In the genomic region with DNA sequence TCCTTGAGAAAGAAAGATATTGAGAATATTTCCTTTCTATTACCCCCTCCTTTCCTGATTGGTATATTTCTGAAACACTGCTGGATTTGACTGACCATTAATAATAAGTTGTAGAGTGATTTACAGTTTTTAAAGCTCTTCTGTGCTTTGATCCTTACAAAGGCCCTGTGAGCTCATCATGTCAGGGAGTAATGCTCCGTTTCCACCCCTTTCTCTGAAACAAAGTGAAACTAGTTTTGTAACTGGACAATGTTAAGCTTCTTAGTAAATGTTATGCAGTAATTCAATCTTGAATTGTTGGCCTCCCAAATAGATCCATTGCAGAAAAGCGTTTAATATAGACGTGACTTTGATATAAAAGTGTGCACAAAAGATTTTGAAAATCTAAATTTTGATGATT, we compare ENCODE assay signal across 11 cellular contexts.
DNase-seq lines count a peak whose midpoint lies in the region; ATAC-seq, FAIRE-seq and TF ChIP-seq lines count a peak whose summit lies in the region.
"Had no signal": no experiment of that assay in that cellular context is flagged by ENCODE, and none has a peak within 500 bp of the region (broad histone marks: within the 10 kb centered on the region; RNA-seq: fewer than 3 reads in every experiment).

No MANE protein-coding gene starts in this region.

- peaks cover 2% of the 10 kb centered on the region for H3K4me1 Mint-ChIP-seq in astrocyte (ENCODE audit: low read depth, unreplicated experiment)
- H3K4me1 Mint-ChIP-seq in osteocyte (ENCODE audit: unreplicated experiment), result no peaks in the 10 kb centered on the region

- no peaks in the 10 kb centered on the region for H3K9me3 ChIP-seq in astrocyte (ENCODE audit: insufficient read depth, low read depth, low read length)
- H3K9me3 ChIP-seq in lower lobe of right lung, result no peaks in the 10 kb centered on the region

- H3K9me3 Mint-ChIP-seq in astrocyte (ENCODE audit: unreplicated experiment) (no peaks in the 10 kb centered on the region), osteocyte (ENCODE audit: unreplicated experiment) (no peaks in the 10 kb centered on the region)

- H3K79me2 ChIP-seq in astrocyte (ENCODE audit: insufficient read depth, low read length), result no peaks in the 10 kb centered on the region

- peak overlapping the region; percentile 58 for H3K4me2 ChIP-seq in astrocyte (ENCODE audit: low read length)

- no peak for TF ChIP-seq CTCF in astrocyte (IDR thresholded peaks at IDR 0.05; ENCODE audit: insufficient read depth, low read depth, low read length)
- no peak for TF ChIP-seq CTCF in lower lobe of right lung (IDR thresholded peaks at IDR 0.05)
- no peak for TF ChIP-seq CTCF in osteocyte (IDR thresholded peaks at IDR 0.05)
- TF ChIP-seq CTCF in foreskin fibroblast (IDR thresholded peaks at IDR 0.05; ENCODE audit: low read depth, low read length), result no peak

- no peak overlapping the region for H3K4me3 ChIP-seq in astrocyte (ENCODE audit: insufficient read depth, low read depth, low read length)
- H3K4me3 ChIP-seq in lower lobe of right lung, result peak overlapping the region; percentile 17
- peak overlapping the region in 1 of 2 donors; percentile 49 for H3K4me3 ChIP-seq in foreskin fibroblast (ENCODE audit: low read depth in 1 of 2, low read length in 2 of 2)

- peak overlapping the region; percentile 16 for H2AFZ ChIP-seq in astrocyte (ENCODE audit: low read depth, low read length)

- H3K4me3 Mint-ChIP-seq in astrocyte (ENCODE audit: unreplicated experiment), result no peak overlapping the region
- no peak overlapping the region for H3K4me3 Mint-ChIP-seq in osteocyte (ENCODE audit: unreplicated experiment)

- H3K27ac ChIP-seq in astrocyte (ENCODE audit: low read depth, low read length) (no peak overlapping the region), lower lobe of right lung (no peak overlapping the region)
- H3K27ac ChIP-seq: right lobe of liver had no signal

- no peaks in the 10 kb centered on the region for H3K27me3 Mint-ChIP-seq in astrocyte (ENCODE audit: low read depth, unreplicated experiment)
- H3K27me3 Mint-ChIP-seq in osteocyte (ENCODE audit: unreplicated experiment), result peaks cover 5% of the 10 kb centered on the region

- no peaks in the 10 kb centered on the region for H3K4me1 ChIP-seq in astrocyte (ENCODE audit: insufficient read depth, low read length)
- no peaks in the 10 kb centered on the region for H3K4me1 ChIP-seq in lower lobe of right lung
- H3K4me1 ChIP-seq: right lobe of liver had no signal

- H4K20me1 ChIP-seq in astrocyte (ENCODE audit: insufficient read depth, low read length), result no peaks in the 10 kb centered on the region

- H3K36me3 Mint-ChIP-seq in astrocyte (ENCODE audit: low read depth, unreplicated experiment), result no peaks in the 10 kb centered on the region
- no peaks in the 10 kb centered on the region for H3K36me3 Mint-ChIP-seq in osteocyte (ENCODE audit: unreplicated experiment)

- H3K9ac ChIP-seq in astrocyte (ENCODE audit: low read length), result peak overlapping the region; percentile 37

- H3K27ac Mint-ChIP-seq in astrocyte (ENCODE audit: unreplicated experiment), result no peak overlapping the region
- no peak overlapping the region for H3K27ac Mint-ChIP-seq in osteocyte (ENCODE audit: unreplicated experiment)

- H3K36me3 ChIP-seq in astrocyte (ENCODE audit: insufficient read depth, low read length), result no peaks in the 10 kb centered on the region
- H3K36me3 ChIP-seq in lower lobe of right lung, result no peaks in the 10 kb centered on the region
- H3K36me3 ChIP-seq: right lobe of liver had no signal

- intact Hi-C loops in lower lobe of right lung (cut with DNase I), result no loop called here

- DNase-seq in Ammon's horn (ENCODE audit: low spot score) (peak; percentile 3), astrocyte (ENCODE audit: low read depth) (no peak), lower lobe of right lung (no peak), NCI-H1105 (lab: John Stamatoyannopoulos, UW) (no peak), osteocyte (ENCODE audit: extremely low spot score, unreplicated experiment) (no peak), foreskin fibroblast (no peak)
- no peak for DNase-seq in activated CD4-positive, alpha-beta T cell treated with anti-CD3 and anti-CD28 coated beads for 1 hour
- DNase-seq: activated effector memory CD4-positive, alpha-beta T cell treated with Interleukin-2 at 50 U/mL for 16 hours; DND-41; right lobe of liver had no signal

- H3K27me3 ChIP-seq in astrocyte (ENCODE audit: insufficient read depth, low read length) (no peaks in the 10 kb centered on the region), lower lobe of right lung (ENCODE audit: low read depth) (no peaks in the 10 kb centered on the region)
- H3K27me3 ChIP-seq: right lobe of liver had no signal

- FAIRE-seq in astrocyte (lab: Jason Lieb, UNC), result no peak

- peak; percentile 57 for ATAC-seq in HG03354 (IDR thresholded peaks at IDR 0.05; ENCODE audit: poor library complexity, severe bottlenecking, unreplicated experiment)
- no peak for ATAC-seq in lower lobe of right lung
